ENCODE assay signal across 1 cellular context in genomic region chr1:210374600-210374953, GRCh38.
TF ChIP-seq lines count a peak whose summit lies in the region.

No MANE protein-coding gene starts in this region.

TF ChIP-seq in HCT116, 20 proteins besides CTCF, POLR2A, EP300 and RAD21 (continued from another document):
- no peak for TF ChIP-seq REST (IDR thresholded peaks at IDR 0.05; ENCODE audit: low read depth)
- TF ChIP-seq SRF (IDR thresholded peaks at IDR 0.05; ENCODE audit: low read depth), result no peak
- no peak for TF ChIP-seq EGR1 (IDR thresholded peaks at IDR 0.05; ENCODE audit: low read depth)
- no peak for TF ChIP-seq SIN3A (IDR thresholded peaks at IDR 0.05; ENCODE audit: low read depth)
- TF ChIP-seq ELF1 (IDR thresholded peaks at IDR 0.05; ENCODE audit: borderline replicate concordance, low read depth), result no peak
- no peak for TF ChIP-seq ZBTB33 (IDR thresholded peaks at IDR 0.05; ENCODE audit: extremely low read depth, insufficient replicate concordance, low read length)
- no peak for TF ChIP-seq JUND (IDR thresholded peaks at IDR 0.05)
- no peak for TF ChIP-seq ATF3 (IDR thresholded peaks at IDR 0.05)
- no peak for TF ChIP-seq FOSL1 (IDR thresholded peaks at IDR 0.05; ENCODE audit: low read depth)
- TF ChIP-seq POLR2AphosphoS5 (IDR thresholded peaks at IDR 0.05; ENCODE audit: low read depth, low read length), result no peak
- TF ChIP-seq CBX3 (IDR thresholded peaks at IDR 0.05; ENCODE audit: low read depth), result no peak
- TF ChIP-seq TCF7L2 (IDR thresholded peaks at IDR 0.05; ENCODE audit: borderline replicate concordance, extremely low read depth, insufficient read depth, insufficient read length), result no peak
- TF ChIP-seq SP1 (IDR thresholded peaks at IDR 0.05; ENCODE audit: low read depth), result no peak
- TF ChIP-seq YY1 (IDR thresholded peaks at IDR 0.05; ENCODE audit: extremely low read depth, insufficient replicate concordance, low read depth, low read length), result no peak
